ENCODE assay signal across 34 cellular contexts in the genomic region with DNA sequence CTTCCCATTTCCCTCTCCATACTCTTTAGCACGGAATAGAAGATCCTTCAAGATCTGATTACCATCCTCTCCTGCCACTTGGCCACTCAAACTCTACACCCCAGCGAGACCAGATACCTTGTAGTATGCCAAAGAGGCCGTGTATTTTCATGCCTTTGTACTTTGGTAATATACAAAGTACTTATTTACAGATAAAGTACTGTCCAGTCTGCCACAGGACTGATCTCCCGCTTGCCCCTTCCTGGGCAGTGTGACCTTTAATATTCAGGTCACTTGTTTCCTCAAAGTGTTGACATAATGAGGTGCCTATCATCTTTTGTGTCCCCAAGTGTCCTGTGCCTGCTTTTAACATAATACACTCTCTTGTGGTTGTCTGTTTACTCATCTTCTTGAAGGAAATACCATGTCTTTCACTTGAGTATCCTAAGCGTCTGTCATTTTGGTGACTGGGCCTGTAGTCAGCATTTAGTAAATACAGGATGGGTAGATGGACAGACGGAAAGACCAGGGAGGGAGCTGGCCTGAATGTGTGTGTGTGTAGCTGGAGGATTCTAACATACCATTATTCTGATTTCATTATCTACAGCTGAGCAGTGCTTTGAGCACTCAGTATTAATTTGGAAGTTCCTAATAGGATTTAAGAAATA.
DNase-seq lines count a peak whose midpoint lies in the region; ATAC-seq and TF ChIP-seq lines count a peak whose summit lies in the region.
"Had no signal": no experiment of that assay in that cellular context is flagged by ENCODE, and none has a peak within 500 bp of the region (broad histone marks: within the 10 kb centered on the region; RNA-seq: fewer than 3 reads in every experiment).

No MANE protein-coding gene starts in this region.

- TF ChIP-seq RAD21 in liver (IDR thresholded peaks at IDR 0.05), result no peak

- no peak overlapping the region for H3K4me3 ChIP-seq in AG10803 (ENCODE audit: low read length)
- no peak overlapping the region for H3K4me3 ChIP-seq in liver (ENCODE audit: low read depth in 1 of 3, low read length in 3 of 3)
- H3K4me3 ChIP-seq: BLaER1, esophagus muscularis mucosa, ovary, Peyer's patch, SJSA1, upper lobe of right lung had no signal

- POLR2A ChIA-PET in WTC11 (lab: Charles Lee), result no interaction called here

- peak overlapping the region; percentile 44; the same call in 1 of the 2 replicates for H3K27ac Mint-ChIP-seq in WTC11
- H3K27ac Mint-ChIP-seq: activated CD4-positive, alpha-beta memory T cell treated with anti-CD3 and anti-CD28 coated beads, Interleukin-2, amount 10 ng/mL, durations not matched to agents 7 days and 5 days; activated T-helper 17 cell treated with anti-CD3 and anti-CD28 coated beads, Interleukin-2, amount 50 U/mL, for 72 hours; dendritic cell treated with granulocyte-macrophage colony-stimulating factor and Interleukin-4, amounts not matched to agents 40 ng/mL and 50 ng/mL, for 4 days; endodermal cell; immature natural killer cell; stimulated activated effector memory CD8-positive, alpha-beta T cell treated with anti-CD3 and anti-CD28 coated beads, Interleukin-12 subunit alpha, Interleukin-12 subunit beta, amount 100 ng/mL, for 72 hours; T-cell had no signal

- no peaks in the 10 kb centered on the region for H3K27me3 ChIP-seq in liver (ENCODE audit: control insufficient read depth in 4 of 4, insufficient read depth in 4 of 4, low read length in 3 of 4)
- H3K27me3 ChIP-seq: BLaER1, esophagus muscularis mucosa, ovary, Peyer's patch, SJSA1, upper lobe of right lung had no signal

- CTCF ChIA-PET in WTC11 (lab: Charles Lee), result no interaction called here

- no peaks in the 10 kb centered on the region for H3K27me3 Mint-ChIP-seq in WTC11 (ENCODE audit: low read depth)
- H3K27me3 Mint-ChIP-seq: activated CD4-positive, alpha-beta memory T cell treated with anti-CD3 and anti-CD28 coated beads, Interleukin-2, amount 10 ng/mL, durations not matched to agents 7 days and 5 days; activated T-helper 17 cell treated with anti-CD3 and anti-CD28 coated beads, Interleukin-2, amount 50 U/mL, for 72 hours; dendritic cell treated with granulocyte-macrophage colony-stimulating factor and Interleukin-4, amounts not matched to agents 40 ng/mL and 50 ng/mL, for 4 days had no signal

- DNase-seq in AG10803 (ENCODE audit: low read depth) (peak; percentile 23), HCEC 1CT (peak; percentile 48), WTC11 (ENCODE audit: low spot score) (no peak), NCI-H1436 (lab: John Stamatoyannopoulos, UW) (no peak)
- DNase-seq in NK-92 treated with Interleukin-12 subunit alpha and Interleukin-12 subunit beta, amount 100 ng/mL, for 24 hours (lab: John Stamatoyannopoulos, UW), result no peak
- DNase-seq in stimulated activated CD4-positive, alpha-beta T cell treated with anti-CD3 and anti-CD28 coated beads, Interleukin-1b, Interleukin-23, amount 100 ng/mL, for 48 hours, result no peak
- DNase-seq: ACHN; activated CD4-positive, alpha-beta memory T cell treated with anti-CD3 and anti-CD28 coated beads, Interleukin-2, amount 10 ng/mL, durations not matched to agents 7 days and 5 days; activated CD4-positive, alpha-beta T cell treated with anti-CD3 and anti-CD28 coated beads for 1 hour; activated CD8-positive, alpha-beta memory T cell treated with anti-CD3 and anti-CD28 coated beads, Interleukin-2, amount 50 U/mL, for 48 hours; activated naive CD4-positive, alpha-beta T cell treated with anti-CD3 and anti-CD28 coated beads, Interleukin-2, amount 50 U/mL, for 16 hours; amniotic stem cell; central memory CD4-positive, alpha-beta T cell; DMS79; endodermal cell; hypothalamus; immature natural killer cell; midbrain; NCI-H1436 treated with DMSO at 0.1 percent for 48 hours; NCI-H526; Peyer's patch; stimulated activated CD4-positive, alpha-beta T cell treated with anti-CD3 and anti-CD28 coated beads, Interleukin-12 subunit alpha, Interleukin-12 subunit beta, amount 100 ng/mL, for 4 hours; stimulated activated CD4-positive, alpha-beta T cell treated with anti-CD3 and anti-CD28 coated beads, Interleukin-4, amount 100 ng/mL, for 24 hours; T-cell; upper lobe of right lung had no signal

- peaks cover 28% of the 10 kb centered on the region for H3K36me3 Mint-ChIP-seq in WTC11
- H3K36me3 Mint-ChIP-seq: immature natural killer cell; stimulated activated effector memory CD8-positive, alpha-beta T cell treated with anti-CD3 and anti-CD28 coated beads, Interleukin-12 subunit alpha, Interleukin-12 subunit beta, amount 100 ng/mL, for 72 hours; T-cell had no signal

- ATAC-seq in WTC11 (no peak), HG02610 (IDR thresholded peaks at IDR 0.05; ENCODE audit: unreplicated experiment) (no peak)
- ATAC-seq: activated T-helper 17 cell treated with anti-CD3 and anti-CD28 coated beads, Interleukin-2, amount 50 U/mL, for 72 hours; stimulated activated effector memory CD8-positive, alpha-beta T cell treated with anti-CD3 and anti-CD28 coated beads, Interleukin-12 subunit alpha, Interleukin-12 subunit beta, amount 100 ng/mL, for 72 hours; T-cell; upper lobe of right lung had no signal

- no peak for TF ChIP-seq CTCF in AG10803 (conservative IDR thresholded peaks at IDR 0.05; ENCODE audit: low read length)
- no peak for TF ChIP-seq CTCF in WTC11 (IDR thresholded peaks at IDR 0.05)
- no peak for TF ChIP-seq CTCF in liver (IDR thresholded peaks at IDR 0.05; ENCODE audit: low read depth, low read length, missing input control)

- peaks cover 12% of the 10 kb centered on the region for H3K9me3 Mint-ChIP-seq in WTC11
- H3K9me3 Mint-ChIP-seq: activated CD4-positive, alpha-beta memory T cell treated with anti-CD3 and anti-CD28 coated beads, Interleukin-2, amount 10 ng/mL, durations not matched to agents 7 days and 5 days; activated T-helper 17 cell treated with anti-CD3 and anti-CD28 coated beads, Interleukin-2, amount 50 U/mL, for 72 hours; dendritic cell treated with granulocyte-macrophage colony-stimulating factor and Interleukin-4, amounts not matched to agents 40 ng/mL and 50 ng/mL, for 4 days; immature natural killer cell; stimulated activated effector memory CD8-positive, alpha-beta T cell treated with anti-CD3 and anti-CD28 coated beads, Interleukin-12 subunit alpha, Interleukin-12 subunit beta, amount 100 ng/mL, for 72 hours had no signal

- WGBS in liver, result 67% methylated on average over 6 of the region's 6 CpGs

- H3K4me1 ChIP-seq in liver (ENCODE audit: control insufficient read depth in 4 of 4, insufficient read depth in 4 of 4, low read length in 3 of 4), result peaks cover 0 to 18% (median 6%) of the 10 kb centered on the region in 4 donors
- H3K4me1 ChIP-seq: Peyer's patch, SJSA1, upper lobe of right lung had no signal

- H3K36me3 ChIP-seq in liver (ENCODE audit: control insufficient read depth in 4 of 4, insufficient read depth in 3 of 4, low read depth in 1 of 4, low read length in 3 of 4), result peaks cover 0 to 4% (median under 1%) of the 10 kb centered on the region in 4 donors
- H3K36me3 ChIP-seq: BLaER1, ovary, Peyer's patch, SJSA1, upper lobe of right lung had no signal

- H3K9me3 ChIP-seq in liver (ENCODE audit: control insufficient read depth in 4 of 4, low read length in 3 of 4), result no peaks in the 10 kb centered on the region
- H3K9me3 ChIP-seq: BLaER1, esophagus muscularis mucosa, ovary, Peyer's patch, SJSA1, upper lobe of right lung had no signal

- H3K9ac ChIP-seq in liver (ENCODE audit: low read depth in 1 of 2, low read length in 2 of 2), result no peak overlapping the region
- H3K9ac ChIP-seq: BLaER1 had no signal

- peaks cover 55% of the 10 kb centered on the region for H3K4me1 Mint-ChIP-seq in WTC11
- H3K4me1 Mint-ChIP-seq: activated CD4-positive, alpha-beta memory T cell treated with anti-CD3 and anti-CD28 coated beads, Interleukin-2, amount 10 ng/mL, durations not matched to agents 7 days and 5 days; activated T-helper 17 cell treated with anti-CD3 and anti-CD28 coated beads, Interleukin-2, amount 50 U/mL, for 72 hours; endodermal cell; immature natural killer cell; stimulated activated effector memory CD8-positive, alpha-beta T cell treated with anti-CD3 and anti-CD28 coated beads, Interleukin-12 subunit alpha, Interleukin-12 subunit beta, amount 100 ng/mL, for 72 hours; T-cell had no signal

- H3K4me3 Mint-ChIP-seq in WTC11, result no peak overlapping the region
- H3K4me3 Mint-ChIP-seq: activated CD4-positive, alpha-beta memory T cell treated with anti-CD3 and anti-CD28 coated beads, Interleukin-2, amount 10 ng/mL, durations not matched to agents 7 days and 5 days; activated T-helper 17 cell treated with anti-CD3 and anti-CD28 coated beads, Interleukin-2, amount 50 U/mL, for 72 hours; dendritic cell treated with granulocyte-macrophage colony-stimulating factor and Interleukin-4, amounts not matched to agents 40 ng/mL and 50 ng/mL, for 4 days; endodermal cell; immature natural killer cell; stimulated activated effector memory CD8-positive, alpha-beta T cell treated with anti-CD3 and anti-CD28 coated beads, Interleukin-12 subunit alpha, Interleukin-12 subunit beta, amount 100 ng/mL, for 72 hours; T-cell had no signal

- no peak overlapping the region for H3K27ac ChIP-seq in liver (ENCODE audit: low read depth in 1 of 2, low read length in 2 of 2)
- H3K27ac ChIP-seq: BLaER1, esophagus muscularis mucosa, ovary, Peyer's patch, SJSA1, upper lobe of right lung had no signal

TF ChIP-seq in WTC11, 78 proteins besides CTCF, POLR2A, EP300 and RAD21:
- no peak for TF ChIP-seq TEAD4 (CRISPR knock-in tag; IDR thresholded peaks at IDR 0.05)

TF ChIP-seq in liver, 16 proteins besides CTCF, POLR2A, EP300 and RAD21 (continues in another document):
- peak; percentile 61 to 65 for TF ChIP-seq HNF4A (conservative IDR thresholded peaks at IDR 0.05)

Comparison
In these comparisons a context has a peak if more than half of its experiments do, and no peak if none do; other contexts are left out.
1. DNase-seq: peak in AG10803 (single experiment) and HCEC 1CT (single experiment); none in WTC11 (single experiment), NK-92 treated with Interleukin-12 subunit alpha and Interleukin-12 subunit beta, amount 100 ng/mL, for 24 hours (single experiment), NCI-H1436 (single experiment) and stimulated activated CD4-positive, alpha-beta T cell treated with anti-CD3 and anti-CD28 coated beads, Interleukin-1b, Interleukin-23, amount 100 ng/mL, for 48 hours (single experiment).